Comparison of ENCODE assay signal across 21 cellular contexts in genomic region chr2:149075868-149076267, GRCh38. TPM values are rescaled to one million over a fixed set of nuclear protein-coding genes. Genes with fewer than 3 reads are reported as not detected.
DNase-seq lines count a peak whose midpoint lies in the region; ATAC-seq and TF ChIP-seq lines count a peak whose summit lies in the region.
"Had no signal": no experiment of that assay in that cellular context is flagged by ENCODE, and none has a peak within 500 bp of the region (broad histone marks: within the 10 kb centered on the region; RNA-seq: fewer than 3 reads in every experiment).

No MANE protein-coding gene starts in this region.

- H3K4me2 ChIP-seq in mesenchymal stem cell (ENCODE audit: low read length, poor library complexity, severe bottlenecking): peak overlapping the region; percentile 79

- H3K4me3 Mint-ChIP-seq in chondrocyte (ENCODE audit: unreplicated experiment): peak overlapping the region; percentile 58
- H3K4me3 Mint-ChIP-seq: activated CD8-positive, alpha-beta T cell treated with anti-CD3 and anti-CD28 coated beads for 36 hours; activated T-helper 1 cell treated with anti-CD3 and anti-CD28 coated beads, Interleukin-12 subunit alpha, Interleukin-12 subunit beta, Interleukin-2, Interleukin-4 antibody, amounts not matched to agents 30 ng/mL and 10 ng/mL and 1 ng/mL, durations not matched to agents 14 hours and 24 hours and 36 hours; stimulated activated effector memory CD8-positive, alpha-beta T cell treated with anti-CD3 and anti-CD28 coated beads, Interleukin-12 subunit alpha, Interleukin-12 subunit beta, amount 100 ng/mL, for 72 hours had no signal

- no peak overlapping the region for H3K14ac ChIP-seq in mesenchymal stem cell (ENCODE audit: low read length in 2 of 2)

- H2BK120ac ChIP-seq in mesenchymal stem cell (ENCODE audit: low read depth, low read length): peak overlapping the region; percentile 85

- H4K91ac ChIP-seq in mesenchymal stem cell (ENCODE audit: low read length): peak overlapping the region; percentile 39

- no peak overlapping the region for H2AK5ac ChIP-seq in mesenchymal stem cell (ENCODE audit: low read length, severe bottlenecking)

- H3K36me3 Mint-ChIP-seq in chondrocyte (ENCODE audit: low read depth): no peaks in the 10 kb centered on the region
- H3K36me3 Mint-ChIP-seq: stimulated activated effector memory CD8-positive, alpha-beta T cell treated with anti-CD3 and anti-CD28 coated beads, Interleukin-12 subunit alpha, Interleukin-12 subunit beta, amount 100 ng/mL, for 72 hours had no signal

- H3K4ac ChIP-seq in mesenchymal stem cell (ENCODE audit: low read depth in 1 of 2, low read length in 2 of 2): no peak overlapping the region

- no peak overlapping the region for H2BK5ac ChIP-seq in mesenchymal stem cell (ENCODE audit: low read depth, low read length, poor library complexity, severe bottlenecking)

- peak overlapping the region; percentile 83 for H3K27ac Mint-ChIP-seq in chondrocyte (ENCODE audit: unreplicated experiment)
- H3K27ac Mint-ChIP-seq: activated CD8-positive, alpha-beta T cell treated with anti-CD3 and anti-CD28 coated beads for 36 hours; activated T-helper 1 cell treated with anti-CD3 and anti-CD28 coated beads, Interleukin-12 subunit alpha, Interleukin-12 subunit beta, Interleukin-2, Interleukin-4 antibody, amounts not matched to agents 30 ng/mL and 10 ng/mL and 1 ng/mL, durations not matched to agents 14 hours and 24 hours and 36 hours; stimulated activated effector memory CD8-positive, alpha-beta T cell treated with anti-CD3 and anti-CD28 coated beads, Interleukin-12 subunit alpha, Interleukin-12 subunit beta, amount 100 ng/mL, for 72 hours had no signal

- no peak for TF ChIP-seq CTCF in chondrocyte (IDR thresholded peaks at IDR 0.05)

- peak overlapping the region; percentile 29 for H2AFZ ChIP-seq in mesenchymal stem cell (ENCODE audit: low read depth, low read length)

- H3K36me3 ChIP-seq in mesenchymal stem cell (ENCODE audit: control insufficient read depth in 1 of 2, insufficient read depth in 2 of 2, low read depth in 1 of 2, low read length in 2 of 2): no peaks in the 10 kb centered on the region
- H3K36me3 ChIP-seq: heart left ventricle, ovary, spleen, tibial artery had no signal

- no peaks in the 10 kb centered on the region for H3K79me1 ChIP-seq in mesenchymal stem cell (replicated peaks; ENCODE audit: low read length, poor library complexity, severe bottlenecking)

- 54% methylated on average over 10 of the region's 10 CpGs for WGBS in mesenchymal stem cell

- peak; percentile 34 for DNase-seq in HT1080 (ENCODE audit: low read depth)
- DNase-seq in chondrocyte (ENCODE audit: low spot score): no peak
- peak; percentile 46 for DNase-seq in mesenchymal stem cell
- DNase-seq in stromal cell of bone marrow (ENCODE audit: low read depth): peak; percentile 12
- DNase-seq in activated CD8-positive, alpha-beta memory T cell treated with anti-CD3 and anti-CD28 coated beads, Interleukin-2, amount 50 U/mL, for 48 hours: no peak
- no peak for DNase-seq in kidney tubule cell (ENCODE audit: low spot score)
- DNase-seq: activated CD8-positive, alpha-beta T cell treated with anti-CD3 and anti-CD28 coated beads for 36 hours; C1 segment of cervical spinal cord; DMS53; heart left ventricle; KG1; midbrain; NCI-H1105; NCI-H2171; NCI-H82; ovary; spleen; tibial artery had no signal

- peaks cover 0 to 22% of the 10 kb centered on the region in 2 experiments for H3K27me3 ChIP-seq in mesenchymal stem cell (ENCODE audit: control insufficient read depth in 1 of 2, insufficient read depth in 1 of 2, low read length in 2 of 2)
- H3K27me3 ChIP-seq: heart left ventricle, ovary, spleen, tibial artery had no signal

- H3K9me3 Mint-ChIP-seq in chondrocyte (ENCODE audit: low read depth): no peaks in the 10 kb centered on the region
- H3K9me3 Mint-ChIP-seq: activated CD8-positive, alpha-beta T cell treated with anti-CD3 and anti-CD28 coated beads for 36 hours; activated T-helper 1 cell treated with anti-CD3 and anti-CD28 coated beads, Interleukin-12 subunit alpha, Interleukin-12 subunit beta, Interleukin-2, Interleukin-4 antibody, amounts not matched to agents 30 ng/mL and 10 ng/mL and 1 ng/mL, durations not matched to agents 14 hours and 24 hours and 36 hours; stimulated activated effector memory CD8-positive, alpha-beta T cell treated with anti-CD3 and anti-CD28 coated beads, Interleukin-12 subunit alpha, Interleukin-12 subunit beta, amount 100 ng/mL, for 72 hours had no signal

- H3K18ac ChIP-seq in mesenchymal stem cell (ENCODE audit: low read depth in 1 of 2, low read length in 2 of 2): peak overlapping the region in 1 of 2 experiments; percentile 61

- peaks cover 7% of the 10 kb centered on the region for H3K4me1 ChIP-seq in mesenchymal stem cell (ENCODE audit: control insufficient read depth, insufficient read depth, low read depth, low read length)
- H3K4me1 ChIP-seq: heart left ventricle, spleen had no signal

- no peak overlapping the region for H3K23ac ChIP-seq in mesenchymal stem cell (ENCODE audit: low read length in 2 of 2)

- H3K9me3 ChIP-seq in mesenchymal stem cell (ENCODE audit: control insufficient read depth, low read length): no peaks in the 10 kb centered on the region
- H3K9me3 ChIP-seq: heart left ventricle, ovary, spleen, tibial artery had no signal

- H3K27me3 Mint-ChIP-seq in chondrocyte (ENCODE audit: low read depth): no peaks in the 10 kb centered on the region

- no peak for ATAC-seq in HG03342 (IDR thresholded peaks at IDR 0.05; ENCODE audit: unreplicated experiment)
- ATAC-seq: activated CD8-positive, alpha-beta T cell treated with anti-CD3 and anti-CD28 coated beads for 36 hours; heart left ventricle; stimulated activated effector memory CD8-positive, alpha-beta T cell treated with anti-CD3 and anti-CD28 coated beads, Interleukin-12 subunit alpha, Interleukin-12 subunit beta, amount 100 ng/mL, for 72 hours had no signal

- H3K9ac ChIP-seq in mesenchymal stem cell (ENCODE audit: low read length): peak overlapping the region; percentile 69

- peak overlapping the region in 1 of 2 experiments; percentile 70 for H3K4me3 ChIP-seq in mesenchymal stem cell (ENCODE audit: insufficient read depth in 1 of 2, low read depth in 1 of 2, low read length in 2 of 2)
- H3K4me3 ChIP-seq: ovary, spleen, tibial artery had no signal

- peak overlapping the region in 1 of 2 experiments; percentile 21 for H2BK12ac ChIP-seq in mesenchymal stem cell (ENCODE audit: low read length in 2 of 2)

- H3K27ac ChIP-seq in mesenchymal stem cell (ENCODE audit: low read length, poor library complexity, severe bottlenecking): peak overlapping the region; percentile 32
- H3K27ac ChIP-seq: heart left ventricle, ovary, spleen, tibial artery had no signal

- H2BK15ac ChIP-seq in mesenchymal stem cell (ENCODE audit: low read depth, poor library complexity, severe bottlenecking): no peak overlapping the region

- H4K8ac ChIP-seq in mesenchymal stem cell (ENCODE audit: low read length): peak overlapping the region; percentile 85

- H3K4me1 Mint-ChIP-seq in chondrocyte (ENCODE audit: low read depth): peaks cover 34% of the 10 kb centered on the region
- H3K4me1 Mint-ChIP-seq: stimulated activated effector memory CD8-positive, alpha-beta T cell treated with anti-CD3 and anti-CD28 coated beads, Interleukin-12 subunit alpha, Interleukin-12 subunit beta, amount 100 ng/mL, for 72 hours had no signal

RNA-seq across cellular contexts. Expression of gene LYPD6B, which starts 37.4 kb away (rescaled TPM):
- 3.1 and 5.4 TPM in 2 replicates for total RNA-seq in HT1080 (2014; rRNA removed; shearing (Covaris generic))
- 4.7 and 5.3 TPM in 2 replicates for polyA plus RNA-seq in HT1080 (2015; cell fraction: cytosol; rRNA removed)
- 2.9 and 3.5 TPM in 2 replicates for polyA plus RNA-seq in HT1080 (2015; cell fraction: nucleus; rRNA removed)
- total RNA-seq in chondrocyte: 0.36 to 1.2 TPM in 2 of 3 replicates, not detected in the other
- 22.6 TPM for polyA plus RNA-seq in mesenchymal stem cell (2013, experiment 1 of 2)
- 21.2 TPM for polyA plus RNA-seq in mesenchymal stem cell (2013, experiment 2 of 2)
- total RNA-seq: activated CD8-positive, alpha-beta T cell treated with anti-CD3 and anti-CD28 coated beads for 36 hours; activated T-helper 1 cell treated with anti-CD3 and anti-CD28 coated beads, Interleukin-12 subunit alpha, Interleukin-12 subunit beta, Interleukin-2, Interleukin-4 antibody, amounts not matched to agents 30 ng/mL and 10 ng/mL and 1 ng/mL, durations not matched to agents 14 hours and 24 hours and 36 hours; heart left ventricle had no signal
- polyA plus RNA-seq: heart left ventricle had no signal

Comparison
In these comparisons a context has a peak if more than half of its experiments do, and no peak if none do; other contexts are left out.
1. DNase-seq: peak in HT1080 (single experiment), mesenchymal stem cell (single experiment) and stromal cell of bone marrow (single experiment); none in chondrocyte (single experiment), activated CD8-positive, alpha-beta memory T cell treated with anti-CD3 and anti-CD28 coated beads, Interleukin-2, amount 50 U/mL, for 48 hours (single experiment) and kidney tubule cell (single experiment).